In genomic region chr3:9731206-9732079, GRCh38 we compare ENCODE assay signal across 8 cellular contexts. TPM values are rescaled to one million over a fixed set of nuclear protein-coding genes. Genes with fewer than 3 reads are reported as not detected.
DNase-seq lines count a peak whose midpoint lies in the region; ATAC-seq and TF ChIP-seq lines count a peak whose summit lies in the region.

BRPF1 (plus strand) TSS chr3:9731735; CDS start chr3:9734141, 2,406 bp downstream.

- TF ChIP-seq CTCF in AG04450 (IDR thresholded peaks at IDR 0.05; ENCODE audit: low read depth, low read length) (no peak), WTC11 (IDR thresholded peaks at IDR 0.05) (no peak), cardiac fibroblast (IDR thresholded peaks at IDR 0.05; ENCODE audit: low read depth, low read length) (peak; percentile 12), spleen (IDR thresholded peaks at IDR 0.05 in 8 of 11, conservative IDR thresholded peaks at IDR 0.05 in 3 of 11) (peak in 8 of 11 experiments; percentile 5 to 72 (median 36))

- ATAC-seq in GM18909 (IDR thresholded peaks at IDR 0.05; ENCODE audit: poor library complexity, unreplicated experiment), result peak; percentile 93
- ATAC-seq in HG03175 (IDR thresholded peaks at IDR 0.05; ENCODE audit: unreplicated experiment), result peak; percentile 92
- peak; percentile 94 for ATAC-seq in WTC11

- intact Hi-C loops in spleen (cut with DNase I; ENCODE audit: low total_unique reads), result no loop called here

- peak within 1 kb of the TSS; percentile 99 for H3K27ac ChIP-seq in AG04450 (ENCODE audit: low read depth, low read length)
- H3K27ac ChIP-seq in spleen, result peak within 1 kb of the TSS; percentile 91 to 99 (median 95)

- H3K36me3 Mint-ChIP-seq in WTC11 (peaks cover 21% of the 10 kb centered on the region), immature natural killer cell (peaks cover 11 to 19% (median 12%) of the 10 kb centered on the region in 3 donors)

- WGBS in spleen, 5 donors, result 0 to 1% (median 1%) methylated on average over 46 to 88 of the region's 88 CpGs

- H3K4me1 Mint-ChIP-seq in WTC11 (peaks cover 18% of the 10 kb centered on the region), immature natural killer cell (peaks cover 56 to 74% of the 10 kb centered on the region in 2 donors)

- H3K4me3 Mint-ChIP-seq in WTC11 (peak within 1 kb of the TSS; percentile 91), immature natural killer cell (peak within 1 kb of the TSS; percentile 92 to 98 (median 97))

- peaks cover 28 to 71% (median 56%) of the 10 kb centered on the region in 6 donors for H3K4me1 ChIP-seq in spleen

- no peaks in the 10 kb centered on the region for H3K9me3 Mint-ChIP-seq in WTC11
- no peaks in the 10 kb centered on the region for H3K9me3 Mint-ChIP-seq in immature natural killer cell

- H3K4me3 ChIP-seq in AG04450 (ENCODE audit: low read depth, low read length) (peak within 1 kb of the TSS; percentile 92), cardiac fibroblast (replicated peaks in 1 of 2; ENCODE audit: low read depth in 2 of 2, low read length in 2 of 2) (peak within 1 kb of the TSS; percentile 96 to 97), spleen (peak within 1 kb of the TSS; percentile 66 to 99 (median 96))

- H3K27ac Mint-ChIP-seq in WTC11 (peak within 1 kb of the TSS; percentile 96), immature natural killer cell (peak within 1 kb of the TSS; percentile 91 to 96 (median 93))

- CTCF ChIA-PET in AG04450 (lab: Charles Lee) (interaction anchor here (0.7 to 2.3 kb wide), 3 partner anchors 16 to 228 kb away, joined by 3 to 10 read pairs (median 7); partner anchors contain the start of gene TADA3), WTC11 (lab: Charles Lee) (interaction anchor here (0.7 to 8.6 kb wide), 9 partner anchors 16 to 335 kb away, joined by 3 to 162 read pairs (median 5); partner anchors contain the start of gene OGG1)

- TF ChIP-seq POLR2A in spleen (IDR thresholded peaks at IDR 0.05), result peak in 2 of 3 donors; percentile 14 to 38

- DNase-seq in AG04450 (ENCODE audit: low read depth, low spot score) (peak; percentile 99), NCI-H226 (peak; percentile 97), WTC11 (ENCODE audit: low spot score) (peak; percentile 99), cardiac fibroblast (ENCODE audit: low read depth in 2 of 2) (peak; percentile 99 to 100), immature natural killer cell (peak; percentile 95 to 98 (median 96)), spleen (peak; percentile 100)

- H3K9me3 ChIP-seq in AG04450 (ENCODE audit: control insufficient read depth, insufficient read depth, low read length), result no peaks in the 10 kb centered on the region; the same call in 1 of the 2 replicates
- no peaks in the 10 kb centered on the region for H3K9me3 ChIP-seq in spleen

- H3K36me3 ChIP-seq in spleen, result peaks cover 0 to 26% (median 18%) of the 10 kb centered on the region in 6 donors

- H3K27me3 ChIP-seq in AG04450 (ENCODE audit: control insufficient read depth, insufficient read depth, low read length), result no peaks in the 10 kb centered on the region
- no peaks in the 10 kb centered on the region for H3K27me3 ChIP-seq in spleen (replicated peaks in 1 of 7)

- no peaks in the 10 kb centered on the region for H3K27me3 Mint-ChIP-seq in WTC11 (ENCODE audit: low read depth)
- H3K27me3 Mint-ChIP-seq in immature natural killer cell (ENCODE audit: low read depth in 3 of 3), result peaks cover 13 to 17% (median 15%) of the 10 kb centered on the region in 3 donors

- POLR2A ChIA-PET in AG04450 (lab: Yijun Ruan, JAX) (interaction anchor here (0.6 to 2.0 kb wide), 5 partner anchors 13 to 348 kb away, joined by 3 to 14 read pairs (median 3); partner anchors contain the start of genes ARPC4, OGG1 and TADA3), WTC11 (lab: Charles Lee) (interaction anchor here (1.3 to 3.1 kb wide), 2 partner anchors 18 to 335 kb away, joined by 5 to 14 read pairs; partner anchors contain the start of gene OGG1)

TF ChIP-seq in WTC11, 78 proteins besides CTCF, POLR2A, EP300 and RAD21 (continues in another document):
- TF ChIP-seq E2F5 (CRISPR knock-in tag; IDR thresholded peaks at IDR 0.05), result 0 out of 2 replicates have a peak, but pooled peaks have one; percentile 40
- TF ChIP-seq HMGXB4 (CRISPR knock-in tag; IDR thresholded peaks at IDR 0.05), result peak; percentile 80; the same call in 1 of the 2 replicates
- TF ChIP-seq ARID4B (CRISPR knock-in tag; IDR thresholded peaks at IDR 0.05; ENCODE audit: borderline replicate concordance), result 0 out of 2 replicates have a peak, but pooled peaks have one; percentile 26
- no peak for TF ChIP-seq HMGA2 (CRISPR knock-in tag; IDR thresholded peaks at IDR 0.05)
- peak; percentile 39; the same call in 1 of the 2 replicates for TF ChIP-seq ZNF281 (CRISPR knock-in tag; IDR thresholded peaks at IDR 0.05)
- peak; percentile 17; the same call in 1 of the 2 replicates for TF ChIP-seq ZNF423 (CRISPR knock-in tag; IDR thresholded peaks at IDR 0.05)
- no peak for TF ChIP-seq SMAD3 (CRISPR knock-in tag; IDR thresholded peaks at IDR 0.05; ENCODE audit: borderline replicate concordance)
- peak; percentile 84 for TF ChIP-seq SP1 (CRISPR knock-in tag; conservative IDR thresholded peaks at IDR 0.05)

RNA-seq across cellular contexts. Expression of gene BRPF1, which starts in this region (rescaled TPM):
- polyA plus RNA-seq in AG04450 (2011; rRNA removed) (5.7 and 8.3 TPM in 2 replicates), immature natural killer cell (10 to 100 TPM; 10.6 to 45.8 (median 11.7) TPM), spleen (1 to 10 TPM; 5.5 to 9.3 (median 6.4) TPM)
- polyA minus RNA-seq in AG04450 (2011; rRNA and poly(A)+ RNA removed), result 16.4 and 19.5 TPM in 2 replicates
- total RNA-seq in WTC11 (2021) (20.4 to 22.8 TPM (median 21.4 TPM) in 3 replicates), spleen (10 to 100 TPM; 24.9 to 31.9 (median 27.0) TPM)

Comparison
In these comparisons a context has a peak if more than half of its experiments do, and no peak if none do; other contexts are left out.
1. Peak in every context shown above with its lines: DNase-seq, ATAC-seq, H3K4me3 ChIP-seq and H3K27ac ChIP-seq.
2. CTCF ChIP-seq: peak in cardiac fibroblast (single experiment) and spleen (8 of 11); none in AG04450 (single experiment) and WTC11 (single experiment).